In genomic region chr1:27547220-27548116, GRCh38 we compare ENCODE assay signal across 14 cellular contexts. TPM values are rescaled to one million over a fixed set of nuclear protein-coding genes. Genes with fewer than 3 reads are reported as not detected.
DNase-seq lines count a peak whose midpoint lies in the region; ATAC-seq, FAIRE-seq and TF ChIP-seq lines count a peak whose summit lies in the region.
"Had no signal": no experiment of that assay in that cellular context is flagged by ENCODE, and none has a peak within 500 bp of the region (broad histone marks: within the 10 kb centered on the region; RNA-seq: fewer than 3 reads in every experiment).

No MANE protein-coding gene starts in this region.

- BruUV-seq in K562 (replicated peaks; lab: Mats Ljungman, UMichigan) = no TSS peak

- no peak overlapping the region for H3K4me3 Mint-ChIP-seq in HFFc6

- H3K9me1 ChIP-seq in K562 (ENCODE audit: control insufficient read depth, insufficient read depth, low read length) = no peaks in the 10 kb centered on the region

- no peak overlapping the region for H3K27ac Mint-ChIP-seq in HFFc6

- POLR2A ChIA-PET in K562 (lab: Yijun Ruan, JAX) = interaction anchor here (1.0 kb wide), 1 partner anchor 9 kb away, joined by 4 read pairs; no protein-coding TSS in a partner anchor

- intact Hi-C loops in K562 (cut with micrococcal nuclease) = no loop called here

- H3K4me1 Mint-ChIP-seq in HFFc6 (ENCODE audit: low read depth) = peaks cover 48% of the 10 kb centered on the region

- H3K36me3 Mint-ChIP-seq in HFFc6 (ENCODE audit: low read depth) = peaks cover 22% of the 10 kb centered on the region

- TF ChIP-seq CTCF in HFFc6 (IDR thresholded peaks at IDR 0.05) (peak; percentile 54; the same call in 1 of the 2 replicates), K562 (IDR thresholded peaks at IDR 0.05 in 2 of 3, conservative IDR thresholded peaks at IDR 0.05 in 1 of 3; ENCODE audit: insufficient read depth in 2 of 3, low read depth in 1 of 3, low read length in 3 of 3) (peak; percentile 26 to 55 (median 43); a peak in 4 of 6 replicates), kidney epithelial cell (IDR thresholded peaks at IDR 0.05; ENCODE audit: insufficient read depth, low read length, poor library complexity, severe bottlenecking) (peak; percentile 14)

- H3K27ac ChIP-seq in K562 (ENCODE audit: extremely low read depth, low read depth, low read length) (no peak overlapping the region), temporal lobe (ENCODE audit: low read depth, low read length) (peak overlapping the region; percentile 61)

- no peak for TF ChIP-seq EP300 in K562 (IDR thresholded peaks at IDR 0.05; ENCODE audit: low read length)

- H2AFZ ChIP-seq in K562 (ENCODE audit: low read depth, low read length) = no peak overlapping the region

- no peaks in the 10 kb centered on the region for H3K27me3 ChIP-seq in K562 (ENCODE audit: control insufficient read depth in 2 of 2, insufficient read depth in 2 of 2, low read length in 2 of 2)
- no peaks in the 10 kb centered on the region for H3K27me3 ChIP-seq in kidney epithelial cell (ENCODE audit: control insufficient read depth, insufficient read depth, low read length)
- H3K27me3 ChIP-seq: suprapubic skin had no signal

- CTCF ChIA-PET in K562 (lab: Yijun Ruan, JAX; ENCODE audit: low intra/inter-chr PET ratio) = interaction anchor here (0.7 kb wide), 1 partner anchor 108 kb away, joined by 3 read pairs; no protein-coding TSS in a partner anchor

- 95% methylated on average over 38 of the region's 44 CpGs for WGBS in K562 (ENCODE audit: insufficient coverage, low coverage, missing lambda C conversion rate)

- in situ Hi-C loops in K562 (cut with MboI) = no loop called here

- H3K9me3 Mint-ChIP-seq in HFFc6 = no peaks in the 10 kb centered on the region

- H3K4me3 ChIP-seq in K562 (no peak overlapping the region), kidney epithelial cell (ENCODE audit: low read depth, low read length) (no peak overlapping the region)
- H3K4me3 ChIP-seq: suprapubic skin had no signal

- no peak for FAIRE-seq in K562 (lab: Jason Lieb, UNC)
- FAIRE-seq: HTR-8/SVneo had no signal

- H3K9ac ChIP-seq in K562 (ENCODE audit: insufficient read depth in 1 of 2, low read depth in 2 of 2, low read length in 2 of 2) = peak overlapping the region in 1 of 2 experiments; percentile 33; a peak in 1 of 4 replicates

- no peak for TF ChIP-seq RAD21 in K562 (CRISPR knock-in tag; conservative IDR thresholded peaks at IDR 0.05 in 1 of 2, IDR thresholded peaks at IDR 0.05 in 1 of 2)

- peaks cover 87% of the 10 kb centered on the region for H3K36me3 ChIP-seq in K562 (ENCODE audit: control insufficient read depth, insufficient read depth, low read length)
- no peaks in the 10 kb centered on the region for H3K36me3 ChIP-seq in kidney epithelial cell (ENCODE audit: control insufficient read depth, insufficient read depth, low read length)

- peaks cover 25% of the 10 kb centered on the region for H3K79me2 ChIP-seq in K562 (ENCODE audit: control insufficient read depth, insufficient read depth, low read length)

- no peaks in the 10 kb centered on the region for H4K20me1 ChIP-seq in K562 (replicated peaks; ENCODE audit: control insufficient read depth, insufficient read depth, low read length)

- ATAC-seq in K562 (no peak), HG03095 (IDR thresholded peaks at IDR 0.05; ENCODE audit: unreplicated experiment) (no peak)

- peaks cover 27 to 59% of the 10 kb centered on the region in 2 experiments for H3K4me1 ChIP-seq in K562 (replicated peaks in 1 of 2; ENCODE audit: control insufficient read depth in 2 of 2, insufficient read depth in 2 of 2, low read length in 2 of 2)

- H3K9me3 ChIP-seq in K562 (replicated peaks; ENCODE audit: control insufficient read depth, insufficient read depth, low read depth, low read length) = no peaks in the 10 kb centered on the region; the same call in 1 of the 2 replicates
- H3K9me3 ChIP-seq: suprapubic skin had no signal

- no peak for TF ChIP-seq POLR2A in K562 (conservative IDR thresholded peaks at IDR 0.05)

- DNase-seq in HFFc6 = no peak
- DNase-seq in K562 (ENCODE audit: extremely low read depth in 1 of 4, low spot score in 3 of 4) = peak in 3 of 4 experiments; percentile 55 to 66 (median 60)
- DNase-seq in kidney epithelial cell (ENCODE audit: low read depth) = no peak
- no peak for DNase-seq in A172 (ENCODE audit: low spot score)
- no peak for DNase-seq in stimulated activated CD4-positive, alpha-beta T cell treated with anti-CD3 and anti-CD28 coated beads, Interleukin-1b, Interleukin-23, amount 100 ng/mL, for 48 hours
- DNase-seq in activated T-cell treated with anti-CD3 and anti-CD28 coated beads, Interleukin-2, amount 50 U/mL, for 48 hours = no peak
- DNase-seq: aorta, COR-L47, NCI-H146, NCI-H524 treated with DMSO at 0.1 percent for 48 hours had no signal

- H3K4me2 ChIP-seq in K562 (ENCODE audit: insufficient read depth, low read length) = no peak overlapping the region

- H3K27me3 Mint-ChIP-seq in HFFc6 (ENCODE audit: insufficient read depth) = peaks cover 10% of the 10 kb centered on the region

TF ChIP-seq in K562, 482 proteins besides CTCF, POLR2A, EP300 and RAD21 (continues in another document):
- TF ChIP-seq STAG1 (CRISPR knock-in tag; IDR thresholded peaks at IDR 0.05; ENCODE audit: borderline replicate concordance) (no peak), NFE2L1 (tag; IDR thresholded peaks at IDR 0.05; ENCODE audit: borderline replicate concordance, low read depth) (no peak), ZBTB33 (CRISPR knock-in tag; IDR thresholded peaks at IDR 0.05) (peak; percentile 100), RBM22 (IDR thresholded peaks at IDR 0.05; ENCODE audit: low read depth, low read length, poor library complexity, severe bottlenecking) (peak; percentile 53), HNRNPK (IDR thresholded peaks at IDR 0.05; ENCODE audit: low read depth, low read length, poor library complexity, severe bottlenecking) (no peak)

RNA-seq across cellular contexts. Expression of gene AHDC1, which starts 56.5 kb away (rescaled TPM):
- 10 to 100 TPM; 30.7 to 53.2 (median 34.7) TPM for total RNA-seq in HFFc6 (2021; fragmentation: NEBNext Ultra II Directional; extraction: Animal tissue kit (Norgen Biotek cat#: 25700))
- total RNA-seq in K562 (2011; cell fraction: chromatin; rRNA removed; ENCODE audit: low replicate concordance) = 62.5 and 101 TPM in 2 replicates
- 36.7 and 38.9 TPM in 2 replicates for total RNA-seq in K562 (2011; cell fraction: nucleolus; rRNA removed)
- total RNA-seq in K562 (2011; cell fraction: nucleoplasm; rRNA removed) = 49.2 and 72.8 TPM in 2 replicates
- total RNA-seq in K562 (2014; rRNA removed) (7.9 and 12.5 TPM in 2 replicates), K562 (2014; rRNA removed; fragmentation: Illumina TruSeq; extraction: Trizol) (3.6 and 4.6 TPM in 2 replicates), K562 (2015; rRNA removed; fragmentation: Illumina TruSeq; extraction: Trizol) (4.7 and 4.8 TPM in 2 replicates), K562 (2021) (36.4 and 37.8 TPM in 2 replicates), kidney epithelial cell (18.0 and 30.8 TPM in 2 replicates), temporal lobe (16.5 TPM)
- polyA plus RNA-seq in K562 (2011; rRNA removed) (3.1 and 4.2 TPM in 2 replicates), K562 (2014; fragmentation: Illumina TruSeq; extraction: Trizol) (5.4 and 9.5 TPM in 2 replicates), K562 (2014; fragmentation: Nextera tagmentation; extraction: Ambion mirVana) (under 1 TPM; 0.21 to 0.59 TPM), K562 (2014; rRNA removed) (8.5 and 9.0 TPM in 2 replicates)
- polyA plus RNA-seq in K562 (2011; cell fraction: cytosol; rRNA removed) = 2.3 and 3.9 TPM in 2 replicates
- 13.3 and 21.8 TPM in 2 replicates for polyA plus RNA-seq in K562 (2011; cell fraction: nucleus; rRNA removed)
- 13.7 and 18.2 TPM in 2 replicates for polyA plus RNA-seq in K562 (2012)
- polyA minus RNA-seq in K562 (2011; rRNA and poly(A)+ RNA removed) = 3.7 and 9.1 TPM in 2 replicates
- 12.2 and 15.2 TPM in 2 replicates for polyA minus RNA-seq in K562 (2011; cell fraction: cytosol; rRNA and poly(A)+ RNA removed)
- 10.6 and 11.6 TPM in 2 replicates for polyA minus RNA-seq in K562 (2011; cell fraction: nucleus; rRNA and poly(A)+ RNA removed)
- 3.4 and 7.6 TPM in 2 replicates for total RNA-seq in A172 (2014; rRNA removed; shearing (Covaris generic))

RNA-seq across cellular contexts. Expression of gene WASF2, which starts 57.5 kb away (rescaled TPM):
- total RNA-seq in HFFc6 (2021; fragmentation: NEBNext Ultra II Directional; extraction: Animal tissue kit (Norgen Biotek cat#: 25700)) = 10 to 100 TPM; 84.4 to 99.7 (median 93.1) TPM
- 60.7 and 84.8 TPM in 2 replicates for total RNA-seq in K562 (2011; cell fraction: chromatin; rRNA removed; ENCODE audit: low replicate concordance)
- 47.0 and 48.4 TPM in 2 replicates for total RNA-seq in K562 (2011; cell fraction: nucleolus; rRNA removed)
- total RNA-seq in K562 (2011; cell fraction: nucleoplasm; rRNA removed) = 68.6 and 84.8 TPM in 2 replicates
- total RNA-seq in K562 (2014; rRNA removed) (21.3 and 29.6 TPM in 2 replicates), K562 (2014; rRNA removed; fragmentation: Illumina TruSeq; extraction: Trizol) (31.2 and 40.7 TPM in 2 replicates), K562 (2015; rRNA removed; fragmentation: Illumina TruSeq; extraction: Trizol) (26.1 and 29.2 TPM in 2 replicates), K562 (2021) (139 and 163 TPM in 2 replicates), kidney epithelial cell (52.4 and 56.3 TPM in 2 replicates), temporal lobe (10.1 TPM)
- polyA plus RNA-seq in K562 (2011; rRNA removed) (41.5 and 104 TPM in 2 replicates), K562 (2014; fragmentation: Illumina TruSeq; extraction: Trizol) (109 and 115 TPM in 2 replicates), K562 (2014; fragmentation: Nextera tagmentation; extraction: Ambion mirVana) (1 to 10 TPM; 8.2 to 9.7 TPM), K562 (2014; rRNA removed) (51.3 and 56.8 TPM in 2 replicates)
- polyA plus RNA-seq in K562 (2011; cell fraction: cytosol; rRNA removed) = 45.0 and 57.5 TPM in 2 replicates
- polyA plus RNA-seq in K562 (2011; cell fraction: nucleus; rRNA removed) = 49.0 and 54.9 TPM in 2 replicates
- 84.9 and 101 TPM in 2 replicates for polyA plus RNA-seq in K562 (2012)
- 49.4 and 58.2 TPM in 2 replicates for polyA minus RNA-seq in K562 (2011; rRNA and poly(A)+ RNA removed)
- 68.3 and 88.6 TPM in 2 replicates for polyA minus RNA-seq in K562 (2011; cell fraction: cytosol; rRNA and poly(A)+ RNA removed)
- polyA minus RNA-seq in K562 (2011; cell fraction: nucleus; rRNA and poly(A)+ RNA removed) = 15.8 and 27.9 TPM in 2 replicates
- total RNA-seq in A172 (2014; rRNA removed; shearing (Covaris generic)) = 7.5 and 9.1 TPM in 2 replicates

Comparison
In these comparisons a context has a peak if more than half of its experiments do, and no peak if none do; other contexts are left out.
1. DNase-seq: peak in K562 (3 of 4); none in HFFc6 (single experiment), kidney epithelial cell (single experiment), A172 (single experiment), stimulated activated CD4-positive, alpha-beta T cell treated with anti-CD3 and anti-CD28 coated beads, Interleukin-1b, Interleukin-23, amount 100 ng/mL, for 48 hours (single experiment) and activated T-cell treated with anti-CD3 and anti-CD28 coated beads, Interleukin-2, amount 50 U/mL, for 48 hours (0 of 2).
2. Peak in every context shown above with its lines, with median percentiles within 50 percentile points of each other: CTCF ChIP-seq.